ENCODE assay signal across 21 cellular contexts in genomic region chr1:219806020-219806419, GRCh38.
"Had no signal": no experiment of that assay in that cellular context is flagged by ENCODE, and none has a peak within 500 bp of the region (broad histone marks: within the 10 kb centered on the region; RNA-seq: fewer than 3 reads in every experiment).

No MANE protein-coding gene starts in this region.

- H3K27ac ChIP-seq: parathyroid adenoma, thoracic aorta, vagina, WERI-Rb-1 had no signal

- ATAC-seq: activated naive CD4-positive, alpha-beta T cell treated with anti-CD3 and anti-CD28 coated beads, Interleukin-2, amount 50 U/mL, for 72 hours; esophagus mucosa; natural killer cell treated with Interleukin-12 subunit alpha and Interleukin-12 subunit beta and Interleukin-15 and Interleukin-18, amount 100 ng/mL, for 72 hours; right cardiac atrium had no signal

- H3K4me3 ChIP-seq: thoracic aorta, vagina had no signal

- H2AFZ ChIP-seq: parathyroid adenoma had no signal

- H3K4me1 ChIP-seq: parathyroid adenoma had no signal

- H3K79me2 ChIP-seq: parathyroid adenoma had no signal

- H3K27me3 ChIP-seq: vagina had no signal

- DNase-seq: activated CD4-positive, alpha-beta T cell treated with anti-CD3 and anti-CD28 coated beads for 1 hour; activated CD4-positive, alpha-beta T cell treated with anti-CD3 and anti-CD28 coated beads, Interleukin-2, amount 50 U/mL, for 1 hour; activated T-cell treated with anti-CD3 and anti-CD28 coated beads, Interleukin-2, amount 50 U/mL, for 1 hour; aorta; caudate nucleus; dermis blood vessel endothelial cell; effector memory CD4-positive, alpha-beta T cell; glutamatergic neuron; hippocampal formation; midbrain; nucleus accumbens; right cardiac atrium; stimulated activated CD4-positive, alpha-beta T cell treated with anti-CD3 and anti-CD28 coated beads, Interleukin-4, amount 100 ng/mL, for 24 hours; stimulated activated naive CD4-positive, alpha-beta T cell treated with Interleukin-2 at 50 U/mL for 16 hours; WERI-Rb-1 had no signal

- H3K9me3 ChIP-seq: thoracic aorta, vagina had no signal

- H3K9ac ChIP-seq: parathyroid adenoma had no signal

- H3K36me3 ChIP-seq: thoracic aorta, vagina, WERI-Rb-1 had no signal
